Comparison of ENCODE assay signal across 1 cellular context in the genomic region with DNA sequence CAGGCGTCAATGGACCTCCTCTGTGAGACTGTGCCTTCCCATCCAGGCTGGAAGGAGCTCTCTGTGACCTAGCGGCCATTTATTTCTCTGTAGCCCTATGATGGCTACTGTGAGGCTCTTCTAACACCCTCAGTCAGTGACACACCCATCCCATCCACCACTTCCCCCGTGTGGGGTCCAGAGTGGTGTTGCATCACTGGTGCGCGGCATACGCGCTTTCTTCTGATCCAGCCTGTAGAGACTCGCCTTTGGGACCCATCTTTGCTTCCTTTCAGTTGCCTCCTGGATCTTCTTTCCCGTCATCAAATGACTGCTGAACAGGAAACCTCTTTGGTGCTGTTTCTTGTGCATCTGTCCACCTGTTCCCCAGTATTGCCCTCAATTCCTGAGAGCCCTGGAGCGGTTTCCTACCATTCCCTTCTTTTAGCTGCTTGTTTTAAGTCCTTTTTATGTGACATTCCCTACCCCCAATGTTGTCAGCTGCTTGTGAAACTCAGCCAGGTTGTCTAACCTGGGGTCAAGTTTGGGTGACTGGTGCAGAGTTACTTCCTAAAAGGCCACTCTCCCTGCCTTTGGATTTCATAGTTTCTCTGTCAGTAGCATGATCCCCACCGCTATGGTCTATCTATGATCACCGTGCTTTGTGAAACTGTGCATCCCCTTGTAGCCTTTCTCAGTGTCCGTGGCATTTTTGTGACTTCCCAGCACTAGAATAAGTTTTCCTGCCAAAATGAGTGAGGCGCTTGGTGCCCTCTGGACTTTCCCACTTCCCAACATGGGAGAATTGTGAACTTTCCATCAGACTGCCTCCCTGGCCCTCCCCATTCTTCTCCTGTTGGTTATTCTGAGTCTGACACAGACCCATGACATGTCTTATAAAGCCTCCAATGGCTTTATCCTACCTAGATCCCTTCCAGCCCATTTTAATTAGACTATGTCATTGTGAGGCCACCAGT.
TF ChIP-seq lines count a peak whose summit lies in the region.

No MANE protein-coding gene starts in this region.

TF ChIP-seq in HCT116, 20 proteins besides CTCF, POLR2A, EP300 and RAD21 (continued from another document):
- TF ChIP-seq REST (IDR thresholded peaks at IDR 0.05; ENCODE audit: low read depth) (no peak), CBX3 (IDR thresholded peaks at IDR 0.05; ENCODE audit: low read depth) (no peak), ZBTB33 (IDR thresholded peaks at IDR 0.05; ENCODE audit: extremely low read depth, insufficient replicate concordance, low read length) (no peak), POLR2AphosphoS5 (IDR thresholded peaks at IDR 0.05; ENCODE audit: low read depth, low read length) (no peak), EGR1 (IDR thresholded peaks at IDR 0.05; ENCODE audit: low read depth) (no peak), TCF7L2 (IDR thresholded peaks at IDR 0.05; ENCODE audit: borderline replicate concordance, extremely low read depth, insufficient read depth, insufficient read length) (no peak), EZH2 (IDR thresholded peaks at IDR 0.05) (no peak), FOSL1 (IDR thresholded peaks at IDR 0.05; ENCODE audit: low read depth) (no peak), CEBPB (IDR thresholded peaks at IDR 0.05; ENCODE audit: low read depth) (no peak), ZNF274 (IDR thresholded peaks at IDR 0.05; ENCODE audit: low read depth, low read length) (no peak), SRF (IDR thresholded peaks at IDR 0.05; ENCODE audit: low read depth) (no peak), SP1 (IDR thresholded peaks at IDR 0.05; ENCODE audit: low read depth) (no peak)
